In the genomic region with DNA sequence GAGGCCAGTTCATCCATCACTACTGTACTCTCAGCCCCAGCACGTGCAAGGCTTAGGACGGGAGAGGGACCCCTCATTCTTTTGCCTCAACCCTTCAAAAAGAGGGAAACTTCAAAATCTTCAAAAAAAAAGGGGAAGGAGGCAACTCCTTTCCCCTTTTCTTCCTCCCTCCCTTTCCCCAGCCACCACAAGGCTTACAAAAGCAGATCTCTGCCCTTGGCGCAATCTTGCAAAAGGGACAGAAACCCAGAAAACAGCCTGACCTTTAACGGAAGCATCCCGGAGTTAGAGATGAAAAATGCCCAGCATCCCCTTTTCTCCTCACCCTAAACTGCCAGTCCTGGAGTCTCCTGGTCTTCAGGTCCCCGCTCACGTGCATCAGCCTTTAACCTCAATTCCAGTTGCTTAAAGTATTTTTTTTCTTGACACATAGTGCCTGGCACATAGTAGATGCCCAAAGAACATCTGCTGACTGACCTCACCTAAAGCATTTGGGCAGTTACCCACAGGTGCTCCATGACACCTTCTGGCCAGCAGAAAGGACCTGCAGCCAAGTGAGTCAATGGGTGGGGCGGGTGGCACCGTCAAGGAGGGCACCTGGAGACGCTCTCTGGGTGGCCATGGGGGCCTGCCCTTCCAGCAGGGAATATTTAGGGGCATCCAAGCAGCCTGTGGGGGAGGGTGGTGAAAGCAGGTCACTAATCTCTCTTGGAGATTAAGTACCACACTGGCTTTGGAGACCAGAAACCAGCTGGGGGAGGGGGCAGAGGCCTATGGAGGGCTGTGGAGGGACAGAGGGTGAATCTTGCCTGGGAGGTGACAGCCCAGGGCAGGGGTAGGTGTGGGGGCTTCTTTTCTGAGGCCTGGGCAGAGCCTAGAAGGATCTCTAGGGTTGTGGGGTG, we compare ENCODE assay signal across 1 cellular context.
TF ChIP-seq lines count a peak whose summit lies in the region.

No MANE protein-coding gene starts in this region.

TF ChIP-seq in HepG2, 621 proteins besides CTCF, POLR2A, EP300 and RAD21 (continued from another document and continues in another):
- TF ChIP-seq, protein P1, sequence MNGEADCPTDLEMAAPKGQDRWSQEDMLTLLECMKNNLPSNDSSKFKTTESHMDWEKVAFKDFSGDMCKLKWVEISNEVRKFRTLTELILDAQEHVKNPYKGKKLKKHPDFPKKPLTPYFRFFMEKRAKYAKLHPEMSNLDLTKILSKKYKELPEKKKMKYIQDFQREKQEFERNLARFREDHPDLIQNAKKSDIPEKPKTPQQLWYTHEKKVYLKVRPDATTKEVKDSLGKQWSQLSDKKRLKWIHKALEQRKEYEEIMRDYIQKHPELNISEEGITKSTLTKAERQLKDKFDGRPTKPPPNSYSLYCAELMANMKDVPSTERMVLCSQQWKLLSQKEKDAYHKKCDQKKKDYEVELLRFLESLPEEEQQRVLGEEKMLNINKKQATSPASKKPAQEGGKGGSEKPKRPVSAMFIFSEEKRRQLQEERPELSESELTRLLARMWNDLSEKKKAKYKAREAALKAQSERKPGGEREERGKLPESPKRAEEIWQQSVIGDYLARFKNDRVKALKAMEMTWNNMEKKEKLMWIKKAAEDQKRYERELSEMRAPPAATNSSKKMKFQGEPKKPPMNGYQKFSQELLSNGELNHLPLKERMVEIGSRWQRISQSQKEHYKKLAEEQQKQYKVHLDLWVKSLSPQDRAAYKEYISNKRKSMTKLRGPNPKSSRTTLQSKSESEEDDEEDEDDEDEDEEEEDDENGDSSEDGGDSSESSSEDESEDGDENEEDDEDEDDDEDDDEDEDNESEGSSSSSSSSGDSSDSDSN (CRISPR knock-in tag; IDR thresholded peaks at IDR 0.05): peak; percentile 28; the same call in 1 of the 2 replicates
- TF ChIP-seq ZNF350 (CRISPR knock-in tag; IDR thresholded peaks at IDR 0.05; ENCODE audit: borderline replicate concordance, low read depth): peak; percentile 36; the same call in 1 of the 2 replicates
- TF ChIP-seq ZNF766 (CRISPR knock-in tag; IDR thresholded peaks at IDR 0.05; ENCODE audit: borderline replicate concordance): no peak
- no peak for TF ChIP-seq ZSCAN31 (CRISPR knock-in tag; IDR thresholded peaks at IDR 0.05; ENCODE audit: low read depth)
- TF ChIP-seq HOXA3 (CRISPR knock-in tag; IDR thresholded peaks at IDR 0.05): 0 out of 2 replicates have a peak, but pooled peaks have one; percentile 15
- no peak; the same call in 1 of the 2 replicates for TF ChIP-seq HNF4A (CRISPR knock-in tag; IDR thresholded peaks at IDR 0.05)
- TF ChIP-seq, protein P2, sequence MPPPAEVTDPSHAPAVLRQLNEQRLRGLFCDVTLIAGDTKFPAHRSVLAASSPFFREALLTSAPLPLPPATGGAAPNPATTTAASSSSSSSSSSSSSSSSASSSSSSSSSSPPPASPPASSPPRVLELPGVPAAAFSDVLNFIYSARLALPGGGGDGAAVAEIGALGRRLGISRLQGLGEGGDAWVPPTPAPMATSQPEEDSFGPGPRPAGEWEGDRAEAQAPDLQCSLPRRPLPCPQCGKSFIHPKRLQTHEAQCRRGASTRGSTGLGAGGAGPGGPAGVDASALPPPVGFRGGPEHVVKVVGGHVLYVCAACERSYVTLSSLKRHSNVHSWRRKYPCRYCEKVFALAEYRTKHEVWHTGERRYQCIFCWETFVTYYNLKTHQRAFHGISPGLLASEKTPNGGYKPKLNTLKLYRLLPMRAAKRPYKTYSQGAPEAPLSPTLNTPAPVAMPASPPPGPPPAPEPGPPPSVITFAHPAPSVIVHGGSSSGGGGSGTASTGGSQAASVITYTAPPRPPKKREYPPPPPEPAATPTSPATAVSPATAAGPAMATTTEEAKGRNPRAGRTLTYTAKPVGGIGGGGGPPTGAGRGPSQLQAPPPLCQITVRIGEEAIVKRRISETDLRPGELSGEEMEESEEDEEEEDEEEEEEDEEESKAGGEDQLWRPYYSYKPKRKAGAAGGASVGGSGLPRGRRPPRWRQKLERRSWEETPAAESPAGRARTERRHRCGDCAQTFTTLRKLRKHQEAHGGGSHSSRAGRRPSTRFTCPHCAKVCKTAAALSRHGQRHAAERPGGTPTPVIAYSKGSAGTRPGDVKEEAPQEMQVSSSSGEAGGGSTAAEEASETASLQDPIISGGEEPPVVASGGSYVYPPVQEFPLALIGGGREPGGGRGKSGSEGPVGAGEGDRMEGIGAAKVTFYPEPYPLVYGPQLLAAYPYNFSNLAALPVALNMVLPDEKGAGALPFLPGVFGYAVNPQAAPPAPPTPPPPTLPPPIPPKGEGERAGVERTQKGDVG (CRISPR knock-in tag; IDR thresholded peaks at IDR 0.05; ENCODE audit: borderline replicate concordance): no peak
- no peak for TF ChIP-seq ZNF234 (CRISPR knock-in tag; conservative IDR thresholded peaks at IDR 0.05)
- no peak for TF ChIP-seq RORA (CRISPR knock-in tag; IDR thresholded peaks at IDR 0.05)
- TF ChIP-seq, protein P3, sequence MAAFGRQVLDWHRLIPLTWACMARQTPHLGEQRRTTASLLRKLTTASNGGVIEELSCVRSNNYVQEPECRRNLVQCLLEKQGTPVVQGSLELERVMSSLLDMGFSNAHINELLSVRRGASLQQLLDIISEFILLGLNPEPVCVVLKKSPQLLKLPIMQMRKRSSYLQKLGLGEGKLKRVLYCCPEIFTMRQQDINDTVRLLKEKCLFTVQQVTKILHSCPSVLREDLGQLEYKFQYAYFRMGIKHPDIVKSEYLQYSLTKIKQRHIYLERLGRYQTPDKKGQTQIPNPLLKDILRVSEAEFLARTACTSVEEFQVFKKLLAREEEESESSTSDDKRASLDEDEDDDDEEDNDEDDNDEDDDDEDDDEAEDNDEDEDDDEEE (CRISPR knock-in tag; IDR thresholded peaks at IDR 0.05): 0 out of 2 replicates have a peak, but pooled peaks have one; percentile 25
- no peak for TF ChIP-seq PITX1 (CRISPR knock-in tag; IDR thresholded peaks at IDR 0.05)
- TF ChIP-seq, protein P4, sequence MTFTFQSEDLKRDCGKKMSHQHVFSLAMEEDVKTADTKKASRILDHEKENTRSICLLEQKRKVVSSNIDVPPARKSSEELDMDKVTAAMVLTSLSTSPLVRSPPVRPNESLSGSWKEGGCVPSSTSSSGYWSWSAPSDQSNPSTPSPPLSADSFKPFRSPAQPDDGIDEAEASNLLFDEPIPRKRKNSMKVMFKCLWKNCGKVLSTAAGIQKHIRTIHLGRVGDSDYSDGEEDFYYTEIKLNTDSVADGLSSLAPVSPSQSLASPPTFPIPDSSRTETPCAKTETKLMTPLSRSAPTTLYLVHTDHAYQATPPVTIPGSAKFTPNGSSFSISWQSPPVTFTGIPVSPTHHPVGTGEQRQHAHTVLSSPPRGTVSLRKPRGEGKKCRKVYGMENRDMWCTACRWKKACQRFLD (CRISPR knock-in tag; IDR thresholded peaks at IDR 0.05; ENCODE audit: borderline replicate concordance): no peak
- no peak for TF ChIP-seq MEIS1 (CRISPR knock-in tag; IDR thresholded peaks at IDR 0.05; ENCODE audit: borderline replicate concordance)
- no peak for TF ChIP-seq RARG (CRISPR knock-in tag; IDR thresholded peaks at IDR 0.05; ENCODE audit: low read depth)
- TF ChIP-seq, protein P5, sequence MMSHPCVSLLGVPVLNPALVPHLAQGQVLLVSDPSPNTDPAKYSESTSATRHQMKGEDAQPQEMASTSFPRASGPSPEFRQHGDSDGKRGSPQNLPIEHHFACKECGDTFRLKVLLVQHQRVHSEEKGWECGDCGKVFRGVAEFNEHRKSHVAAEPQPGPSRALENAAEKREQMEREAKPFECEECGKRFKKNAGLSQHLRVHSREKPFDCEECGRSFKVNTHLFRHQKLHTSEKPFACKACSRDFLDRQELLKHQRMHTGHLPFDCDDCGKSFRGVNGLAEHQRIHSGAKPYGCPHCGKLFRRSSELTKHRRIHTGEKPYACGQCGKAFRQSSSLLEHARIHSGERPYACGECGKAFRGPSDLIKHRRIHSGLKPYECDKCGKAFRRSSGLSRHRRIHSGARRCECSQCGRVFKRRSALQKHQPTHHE (CRISPR knock-in tag; IDR thresholded peaks at IDR 0.05; ENCODE audit: borderline replicate concordance): no peak
- TF ChIP-seq, protein P6, sequence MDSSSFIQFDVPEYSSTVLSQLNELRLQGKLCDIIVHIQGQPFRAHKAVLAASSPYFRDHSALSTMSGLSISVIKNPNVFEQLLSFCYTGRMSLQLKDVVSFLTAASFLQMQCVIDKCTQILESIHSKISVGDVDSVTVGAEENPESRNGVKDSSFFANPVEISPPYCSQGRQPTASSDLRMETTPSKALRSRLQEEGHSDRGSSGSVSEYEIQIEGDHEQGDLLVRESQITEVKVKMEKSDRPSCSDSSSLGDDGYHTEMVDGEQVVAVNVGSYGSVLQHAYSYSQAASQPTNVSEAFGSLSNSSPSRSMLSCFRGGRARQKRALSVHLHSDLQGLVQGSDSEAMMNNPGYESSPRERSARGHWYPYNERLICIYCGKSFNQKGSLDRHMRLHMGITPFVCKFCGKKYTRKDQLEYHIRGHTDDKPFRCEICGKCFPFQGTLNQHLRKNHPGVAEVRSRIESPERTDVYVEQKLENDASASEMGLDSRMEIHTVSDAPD (CRISPR knock-in tag; IDR thresholded peaks at IDR 0.05): no peak
- TF ChIP-seq NCOA1 (CRISPR knock-in tag; IDR thresholded peaks at IDR 0.05): 0 out of 2 replicates have a peak, but pooled peaks have one; percentile 33
- TF ChIP-seq NR2F6 (IDR thresholded peaks at IDR 0.05): no peak
- no peak for TF ChIP-seq NR2F6 (CRISPR knock-in tag; IDR thresholded peaks at IDR 0.05)
- no peak for TF ChIP-seq XRCC5 (optimal IDR thresholded peaks at IDR 0.05; ENCODE audit: low read length)
- TF ChIP-seq ZNF510 (CRISPR knock-in tag; IDR thresholded peaks at IDR 0.05; ENCODE audit: low read depth): no peak
- TF ChIP-seq ZNF572 (CRISPR knock-in tag; IDR thresholded peaks at IDR 0.05): 0 out of 2 replicates have a peak, but pooled peaks have one; percentile 61
- TF ChIP-seq, protein P7, sequence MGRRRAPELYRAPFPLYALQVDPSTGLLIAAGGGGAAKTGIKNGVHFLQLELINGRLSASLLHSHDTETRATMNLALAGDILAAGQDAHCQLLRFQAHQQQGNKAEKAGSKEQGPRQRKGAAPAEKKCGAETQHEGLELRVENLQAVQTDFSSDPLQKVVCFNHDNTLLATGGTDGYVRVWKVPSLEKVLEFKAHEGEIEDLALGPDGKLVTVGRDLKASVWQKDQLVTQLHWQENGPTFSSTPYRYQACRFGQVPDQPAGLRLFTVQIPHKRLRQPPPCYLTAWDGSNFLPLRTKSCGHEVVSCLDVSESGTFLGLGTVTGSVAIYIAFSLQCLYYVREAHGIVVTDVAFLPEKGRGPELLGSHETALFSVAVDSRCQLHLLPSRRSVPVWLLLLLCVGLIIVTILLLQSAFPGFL (CRISPR knock-in tag; IDR thresholded peaks at IDR 0.05): no peak
- no peak for TF ChIP-seq ZBTB7B (CRISPR knock-in tag; IDR thresholded peaks at IDR 0.05)
- TF ChIP-seq, protein P8, sequence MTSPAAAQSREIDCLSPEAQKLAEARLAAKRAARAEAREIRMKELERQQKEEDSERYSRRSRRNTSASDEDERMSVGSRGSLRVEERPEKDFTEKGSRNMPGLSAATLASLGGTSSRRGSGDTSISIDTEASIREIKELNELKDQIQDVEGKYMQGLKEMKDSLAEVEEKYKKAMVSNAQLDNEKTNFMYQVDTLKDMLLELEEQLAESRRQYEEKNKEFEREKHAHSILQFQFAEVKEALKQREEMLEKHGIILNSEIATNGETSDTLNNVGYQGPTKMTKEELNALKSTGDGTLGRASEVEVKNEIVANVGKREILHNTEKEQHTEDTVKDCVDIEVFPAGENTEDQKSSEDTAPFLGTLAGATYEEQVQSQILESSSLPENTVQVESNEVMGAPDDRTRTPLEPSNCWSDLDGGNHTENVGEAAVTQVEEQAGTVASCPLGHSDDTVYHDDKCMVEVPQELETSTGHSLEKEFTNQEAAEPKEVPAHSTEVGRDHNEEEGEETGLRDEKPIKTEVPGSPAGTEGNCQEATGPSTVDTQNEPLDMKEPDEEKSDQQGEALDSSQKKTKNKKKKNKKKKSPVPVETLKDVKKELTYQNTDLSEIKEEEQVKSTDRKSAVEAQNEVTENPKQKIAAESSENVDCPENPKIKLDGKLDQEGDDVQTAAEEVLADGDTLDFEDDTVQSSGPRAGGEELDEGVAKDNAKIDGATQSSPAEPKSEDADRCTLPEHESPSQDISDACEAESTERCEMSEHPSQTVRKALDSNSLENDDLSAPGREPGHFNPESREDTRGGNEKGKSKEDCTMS (CRISPR knock-in tag; conservative IDR thresholded peaks at IDR 0.05): no peak
- no peak for TF ChIP-seq ZNF749 (CRISPR knock-in tag; IDR thresholded peaks at IDR 0.05; ENCODE audit: borderline replicate concordance)
- no peak for TF ChIP-seq ZNF781 (CRISPR knock-in tag; IDR thresholded peaks at IDR 0.05; ENCODE audit: borderline replicate concordance, not compliant biosample characterization)
- TF ChIP-seq ASH2L (IDR thresholded peaks at IDR 0.05; ENCODE audit: insufficient read length, low read depth, low read length): peak; percentile 12
- no peak for TF ChIP-seq CAMTA2 (CRISPR knock-in tag; IDR thresholded peaks at IDR 0.05; ENCODE audit: borderline replicate concordance)
